ENCODE assay signal across 8 cellular contexts in the genomic region with DNA sequence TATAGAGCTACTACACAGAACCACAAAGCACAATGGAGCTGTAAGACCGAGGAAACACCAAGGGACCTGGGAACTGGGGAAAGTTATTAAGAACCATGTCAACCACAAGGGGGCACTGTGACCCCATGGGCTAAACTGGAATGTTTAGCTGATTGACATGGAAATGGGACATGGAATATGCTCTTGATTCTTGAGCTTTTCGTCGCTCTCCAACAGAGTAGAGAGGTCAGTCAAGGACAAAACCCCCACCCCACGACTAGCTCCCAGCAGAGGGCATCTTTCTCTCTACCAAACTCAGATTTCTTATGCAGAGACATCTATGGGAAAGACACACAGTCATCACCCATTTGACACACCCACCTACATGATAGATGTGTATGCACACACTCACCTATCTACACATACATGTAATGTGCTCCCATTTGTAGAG. TPM values are rescaled to one million over a fixed set of nuclear protein-coding genes. Genes with fewer than 3 reads are reported as not detected.
A peak's percentile ranks its signal among the peaks of the same experiment; 100 is the strongest.
DNase-seq lines count a peak whose midpoint lies in the region; ATAC-seq and TF ChIP-seq lines count a peak whose summit lies in the region.

No MANE protein-coding gene starts in this region.

- no peak overlapping the region for H3K4me3 Mint-ChIP-seq in activated T-helper 2 cell treated with anti-CD3 and anti-CD28 coated beads, Interferon-gamma antibody, Interleukin-2, Interleukin-4, amounts not matched to agents 10 μg/mL and 5 μg/mL and 100 μg/mL, durations not matched to agents 14 hours and 24 hours and 36 hours (ENCODE audit: low read depth)

- no peak overlapping the region for H2AFZ ChIP-seq in MM.1S (ENCODE audit: low read length)

- no peaks in the 10 kb centered on the region for H3K27me3 ChIP-seq in MM.1S (replicated peaks; ENCODE audit: insufficient read depth, low read length)

- H3K4me2 ChIP-seq in MM.1S (ENCODE audit: low read depth, low read length) = no peak overlapping the region

- H3K9me3 ChIP-seq in MM.1S (replicated peaks; ENCODE audit: insufficient read depth, low read length) = no peaks in the 10 kb centered on the region

- no peak overlapping the region for H3K4me3 ChIP-seq in GM12865 (ENCODE audit: low read depth, low read length)
- no peak overlapping the region for H3K4me3 ChIP-seq in MM.1S (ENCODE audit: low read length)
- H3K4me3 ChIP-seq in fibroblast of villous mesenchyme (ENCODE audit: low read depth, low read length) = no peak overlapping the region

- H3K9me3 Mint-ChIP-seq in activated T-helper 2 cell treated with anti-CD3 and anti-CD28 coated beads, Interferon-gamma antibody, Interleukin-2, Interleukin-4, amounts not matched to agents 10 μg/mL and 5 μg/mL and 100 μg/mL, durations not matched to agents 14 hours and 24 hours and 36 hours = no peaks in the 10 kb centered on the region

- H3K27ac Mint-ChIP-seq in activated T-helper 2 cell treated with anti-CD3 and anti-CD28 coated beads, Interferon-gamma antibody, Interleukin-2, Interleukin-4, amounts not matched to agents 10 μg/mL and 5 μg/mL and 100 μg/mL, durations not matched to agents 14 hours and 24 hours and 36 hours = no peak overlapping the region

- H3K27ac ChIP-seq in MM.1S (ENCODE audit: low read length) (no peak overlapping the region), substantia nigra (ENCODE audit: low read depth, low read length, poor library complexity, severe bottlenecking) (peak overlapping the region; percentile 44)

- no peaks in the 10 kb centered on the region for H3K79me2 ChIP-seq in MM.1S (ENCODE audit: low read length)

- H3K9ac ChIP-seq in MM.1S (ENCODE audit: low read length) = no peak overlapping the region

- no peak for ATAC-seq in GM19328 (IDR thresholded peaks at IDR 0.05; ENCODE audit: unreplicated experiment)

- peaks cover 15% of the 10 kb centered on the region for H3K27me3 Mint-ChIP-seq in activated T-helper 2 cell treated with anti-CD3 and anti-CD28 coated beads, Interferon-gamma antibody, Interleukin-2, Interleukin-4, amounts not matched to agents 10 μg/mL and 5 μg/mL and 100 μg/mL, durations not matched to agents 14 hours and 24 hours and 36 hours (ENCODE audit: low read depth)

- H3K9me2 ChIP-seq in MM.1S (replicated peaks; ENCODE audit: insufficient read depth, low read length) = no peaks in the 10 kb centered on the region

- no peaks in the 10 kb centered on the region for H3K36me3 ChIP-seq in MM.1S (replicated peaks; ENCODE audit: insufficient read depth, low read length)

- H3K36me3 Mint-ChIP-seq in activated T-helper 2 cell treated with anti-CD3 and anti-CD28 coated beads, Interferon-gamma antibody, Interleukin-2, Interleukin-4, amounts not matched to agents 10 μg/mL and 5 μg/mL and 100 μg/mL, durations not matched to agents 14 hours and 24 hours and 36 hours (ENCODE audit: low read depth) = no peaks in the 10 kb centered on the region

- no peaks in the 10 kb centered on the region for H3F3A ChIP-seq in MM.1S (ENCODE audit: insufficient read depth, low read length)

- no peaks in the 10 kb centered on the region for H4K20me1 ChIP-seq in MM.1S (ENCODE audit: insufficient read depth, low read length)

- H3K4me1 ChIP-seq in MM.1S (ENCODE audit: low read length) = no peaks in the 10 kb centered on the region

- TF ChIP-seq CTCF in GM12865 (IDR thresholded peaks at IDR 0.05; ENCODE audit: insufficient read depth, low read depth, low read length, missing control alignments) (peak; percentile 85), MM.1S (IDR thresholded peaks at IDR 0.05; ENCODE audit: low read length) (peak; percentile 70), fibroblast of villous mesenchyme (IDR thresholded peaks at IDR 0.05; ENCODE audit: insufficient read depth, low read depth, low read length) (peak; percentile 95)

- DNase-seq in GM12865 (ENCODE audit: low read depth) (peak; percentile 79), MM.1S (peak; percentile 53), SIG-M5 (lab: John Stamatoyannopoulos, UW) (peak; percentile 16), fibroblast of villous mesenchyme (ENCODE audit: low read depth) (peak; percentile 83), non-pigmented ciliary epithelial cell (ENCODE audit: low read depth) (peak; percentile 63), substantia nigra (lab: John Stamatoyannopoulos, UW) (peak in 46 of 49 donors; percentile 28 to 92 (median 81))
- DNase-seq in activated T-helper 2 cell treated with anti-CD3 and anti-CD28 coated beads, Interferon-gamma antibody, Interleukin-2, Interleukin-4, amounts not matched to agents 10 μg/mL and 5 μg/mL and 100 μg/mL, durations not matched to agents 14 hours and 24 hours and 36 hours (ENCODE audit: low spot score) = peak; percentile 53

- no peaks in the 10 kb centered on the region for H3K4me1 Mint-ChIP-seq in activated T-helper 2 cell treated with anti-CD3 and anti-CD28 coated beads, Interferon-gamma antibody, Interleukin-2, Interleukin-4, amounts not matched to agents 10 μg/mL and 5 μg/mL and 100 μg/mL, durations not matched to agents 14 hours and 24 hours and 36 hours (ENCODE audit: low read depth)

- intact Hi-C loops in activated T-helper 2 cell treated with anti-CD3 and anti-CD28 coated beads, Interferon-gamma antibody, Interleukin-2, Interleukin-4, amounts not matched to agents 10 μg/mL and 5 μg/mL and 100 μg/mL, durations not matched to agents 14 hours and 24 hours and 36 hours (cut with micrococcal nuclease) = loop anchor here (1.0 kb wide), 3 partner anchors 26 to 93 kb away; no protein-coding TSS in a partner anchor

RNA-seq across cellular contexts. Expression of a gene that starts 10.1 kb away (rescaled TPM):
- total RNA-seq in activated T-helper 2 cell treated with anti-CD3 and anti-CD28 coated beads, Interferon-gamma antibody, Interleukin-2, Interleukin-4, amounts not matched to agents 10 μg/mL and 5 μg/mL and 100 μg/mL, durations not matched to agents 14 hours and 24 hours and 36 hours = 1.1 and 1.8 TPM in 2 replicates
- total RNA-seq in fibroblast of villous mesenchyme = 1.3 TPM in 1 of 2 replicates, not detected in the other

RNA-seq across cellular contexts. Expression of a gene that starts 15.2 kb away (rescaled TPM):
- total RNA-seq in activated T-helper 2 cell treated with anti-CD3 and anti-CD28 coated beads, Interferon-gamma antibody, Interleukin-2, Interleukin-4, amounts not matched to agents 10 μg/mL and 5 μg/mL and 100 μg/mL, durations not matched to agents 14 hours and 24 hours and 36 hours = not detected in 2 replicates
- total RNA-seq in fibroblast of villous mesenchyme = not detected in 2 replicates

RNA-seq across cellular contexts. Expression of a gene that starts 15.7 kb away (rescaled TPM):
- total RNA-seq in activated T-helper 2 cell treated with anti-CD3 and anti-CD28 coated beads, Interferon-gamma antibody, Interleukin-2, Interleukin-4, amounts not matched to agents 10 μg/mL and 5 μg/mL and 100 μg/mL, durations not matched to agents 14 hours and 24 hours and 36 hours = 0.18 and 0.30 TPM in 2 replicates
- not detected in 2 replicates for total RNA-seq in fibroblast of villous mesenchyme

RNA-seq across cellular contexts. Expression of a gene that starts 19.8 kb away (rescaled TPM):
- total RNA-seq in activated T-helper 2 cell treated with anti-CD3 and anti-CD28 coated beads, Interferon-gamma antibody, Interleukin-2, Interleukin-4, amounts not matched to agents 10 μg/mL and 5 μg/mL and 100 μg/mL, durations not matched to agents 14 hours and 24 hours and 36 hours = not detected in 2 replicates
- total RNA-seq in fibroblast of villous mesenchyme = not detected in 2 replicates

RNA-seq across cellular contexts. Expression of a gene that starts 25.0 kb away (rescaled TPM):
- 93.7 and 102 TPM in 2 replicates for total RNA-seq in activated T-helper 2 cell treated with anti-CD3 and anti-CD28 coated beads, Interferon-gamma antibody, Interleukin-2, Interleukin-4, amounts not matched to agents 10 μg/mL and 5 μg/mL and 100 μg/mL, durations not matched to agents 14 hours and 24 hours and 36 hours
- total RNA-seq in fibroblast of villous mesenchyme = 34.5 and 41.2 TPM in 2 replicates

Comparison
In these comparisons a context has a peak if more than half of its experiments do, and no peak if none do; other contexts are left out.
1. DNase-seq: peak in every context shown above with its lines; median percentile 83 in fibroblast of villous mesenchyme; 81 in substantia nigra; 79 in GM12865; 63 in non-pigmented ciliary epithelial cell; 53 in MM.1S; 53 in activated T-helper 2 cell treated with anti-CD3 and anti-CD28 coated beads, Interferon-gamma antibody, Interleukin-2, Interleukin-4, amounts not matched to agents 10 μg/mL and 5 μg/mL and 100 μg/mL, durations not matched to agents 14 hours and 24 hours and 36 hours; 16 in SIG-M5.